ENCODE assay signal across 1 cellular context in genomic region chr7:16669581-16669980, GRCh38.
TF ChIP-seq lines count a peak whose summit lies in the region.

No MANE protein-coding gene starts in this region.

TF ChIP-seq in SK-N-SH, 30 proteins besides CTCF, POLR2A, EP300 and RAD21 (continued from another document):
- TF ChIP-seq REST (IDR thresholded peaks at IDR 0.05; ENCODE audit: low read depth, low read length): no peak
- TF ChIP-seq PBX3 (IDR thresholded peaks at IDR 0.05): no peak
- no peak for TF ChIP-seq EZH2phosphoT487 (IDR thresholded peaks at IDR 0.05; ENCODE audit: borderline replicate concordance, low read depth)
